12 cellular contexts compared by ENCODE assay signal in the genomic region with DNA sequence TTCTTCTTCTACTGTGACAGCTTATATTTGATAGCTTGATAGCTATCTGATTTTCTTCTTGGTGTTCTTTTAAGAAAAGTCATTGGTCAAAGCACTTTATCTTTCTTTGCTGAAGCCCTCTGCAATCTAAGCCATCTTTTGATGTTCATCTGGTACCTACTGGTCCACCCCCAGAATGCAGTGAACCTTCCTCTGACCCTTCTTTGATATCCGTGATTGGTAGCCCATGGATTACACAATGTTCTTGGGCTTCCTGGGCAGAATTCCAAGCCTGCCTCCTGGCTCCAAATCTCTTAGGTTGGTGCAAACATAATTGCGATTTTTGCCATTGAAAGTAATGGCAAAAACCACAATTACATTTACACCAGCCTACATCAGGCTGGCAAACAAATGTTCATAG. TPM values are rescaled to one million over a fixed set of nuclear protein-coding genes. Genes with fewer than 3 reads are reported as not detected.
"Had no signal": no experiment of that assay in that cellular context is flagged by ENCODE, and none has a peak within 500 bp of the region (broad histone marks: within the 10 kb centered on the region; RNA-seq: fewer than 3 reads in every experiment).

No MANE protein-coding gene starts in this region.

RNA-seq across cellular contexts. Expression of a gene that starts 2.0 kb away (rescaled TPM):
- total RNA-seq: activated CD4-positive, alpha-beta T cell treated with anti-CD3 and anti-CD28 coated beads for 36 hours; activated CD4-positive, alpha-beta T cell treated with anti-CD3 and anti-CD28 coated beads, Interleukin-2, amount 10 ng/mL, durations not matched to agents 7 days and 5 days; activated CD8-positive, alpha-beta T cell treated with anti-CD3 and anti-CD28 coated beads, Interleukin-2, amount 10 ng/mL, durations not matched to agents 7 days and 5 days; activated naive CD8-positive, alpha-beta T cell treated with anti-CD3 and anti-CD28 coated beads, Interleukin-2, amount 10 ng/mL, durations not matched to agents 7 days and 5 days; activated T-helper 2 cell treated with anti-CD3 and anti-CD28 coated beads, Interferon-gamma antibody, Interleukin-2, Interleukin-4, amounts not matched to agents 10 μg/mL and 5 μg/mL and 100 μg/mL, durations not matched to agents 14 hours and 24 hours and 36 hours; astrocyte; bronchial epithelial cell; SJSA1; WTC11 had no signal
- polyA plus RNA-seq: adipose tissue, IgD-negative memory B cell, SK-N-SH had no signal

RNA-seq across cellular contexts. Expression of a gene that starts 43.3 kb away (rescaled TPM):
- total RNA-seq: activated CD4-positive, alpha-beta T cell treated with anti-CD3 and anti-CD28 coated beads for 36 hours; activated CD4-positive, alpha-beta T cell treated with anti-CD3 and anti-CD28 coated beads, Interleukin-2, amount 10 ng/mL, durations not matched to agents 7 days and 5 days; activated CD8-positive, alpha-beta T cell treated with anti-CD3 and anti-CD28 coated beads, Interleukin-2, amount 10 ng/mL, durations not matched to agents 7 days and 5 days; activated naive CD8-positive, alpha-beta T cell treated with anti-CD3 and anti-CD28 coated beads, Interleukin-2, amount 10 ng/mL, durations not matched to agents 7 days and 5 days; activated T-helper 2 cell treated with anti-CD3 and anti-CD28 coated beads, Interferon-gamma antibody, Interleukin-2, Interleukin-4, amounts not matched to agents 10 μg/mL and 5 μg/mL and 100 μg/mL, durations not matched to agents 14 hours and 24 hours and 36 hours; astrocyte; bronchial epithelial cell; SJSA1; WTC11 had no signal
- polyA plus RNA-seq: adipose tissue, IgD-negative memory B cell, SK-N-SH had no signal
